Comparison of ENCODE assay signal across 17 cellular contexts in the genomic region with DNA sequence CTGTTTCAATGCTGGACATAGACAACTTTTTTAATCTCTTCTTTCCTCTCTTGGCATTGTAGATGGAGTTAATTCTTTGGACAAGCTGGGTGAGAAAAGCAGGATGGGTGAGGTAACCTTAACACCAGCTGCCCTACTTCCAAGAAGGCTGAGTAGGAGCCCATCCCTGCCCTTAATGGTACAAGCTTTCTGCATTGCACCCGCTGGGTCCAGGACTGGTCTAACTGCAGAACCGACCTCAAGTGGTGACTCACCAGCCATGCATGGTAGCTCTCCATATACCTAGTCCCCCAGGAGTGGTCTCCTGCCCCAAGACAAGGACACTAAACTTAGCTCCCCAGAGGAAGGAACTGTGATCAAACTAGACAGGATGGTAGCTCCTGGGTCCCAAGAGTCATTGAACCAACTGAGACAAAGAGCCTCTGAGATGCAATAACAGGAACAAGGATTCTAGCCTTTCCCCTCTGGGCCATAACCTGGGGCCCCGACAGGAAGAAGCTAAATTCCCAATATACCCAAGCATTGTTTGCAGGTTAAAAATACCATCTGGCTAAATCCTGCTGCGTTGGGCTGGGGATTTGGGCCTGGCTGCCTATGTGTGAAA. TPM values are rescaled to one million over a fixed set of nuclear protein-coding genes. Genes with fewer than 3 reads are reported as not detected.
DNase-seq lines count a peak whose midpoint lies in the region; TF ChIP-seq lines count a peak whose summit lies in the region.
"Had no signal": no experiment of that assay in that cellular context is flagged by ENCODE, and none has a peak within 500 bp of the region (broad histone marks: within the 10 kb centered on the region; RNA-seq: fewer than 3 reads in every experiment).

No MANE protein-coding gene starts in this region.

- no peak for TF ChIP-seq EP300 in stomach (IDR thresholded peaks at IDR 0.05)

- intact Hi-C loops in ascending aorta (cut with DNase I) (no loop called here), stomach (cut with DNase I; ENCODE audit: low total_unique reads) (loop anchor here (10.0 kb wide), 1 partner anchor 90 kb away; no protein-coding TSS in a partner anchor)

- TF ChIP-seq CTCF in ascending aorta (IDR thresholded peaks at IDR 0.05) (no peak), stomach (IDR thresholded peaks at IDR 0.05) (no peak)

- H3K4me1 ChIP-seq in ascending aorta: peaks cover 17 to 52% of the 10 kb centered on the region in 2 donors
- H3K4me1 ChIP-seq in stomach: peaks cover 47 to 73% (median 63%) of the 10 kb centered on the region in 4 donors
- H3K4me1 ChIP-seq: BE2C had no signal

- peak overlapping the region; percentile 89 to 91 for H3K27ac ChIP-seq in ascending aorta
- H3K27ac ChIP-seq in stomach: peak overlapping the region in 4 of 5 donors; percentile 88 to 94 (median 92)

- no peaks in the 10 kb centered on the region for H3K27me3 ChIP-seq in ascending aorta
- no peaks in the 10 kb centered on the region for H3K27me3 ChIP-seq in stomach
- H3K27me3 ChIP-seq: BE2C had no signal

- 70 to 79% (median 71%) methylated on average over 2 to 4 of the region's 4 CpGs for WGBS in stomach, 5 donors

- H3K36me3 ChIP-seq in ascending aorta: peaks cover 9 to 11% of the 10 kb centered on the region in 2 donors
- peaks cover 41 to 76% (median 70%) of the 10 kb centered on the region in 4 donors for H3K36me3 ChIP-seq in stomach
- H3K36me3 ChIP-seq: BE2C had no signal

- DNase-seq in LHCN-M2 (ENCODE audit: low read depth) (peak; percentile 63), ascending aorta (ENCODE audit: low spot score in 2 of 2) (no peak), lung microvascular endothelial cell (ENCODE audit: low read depth in 2 of 2) (peak; percentile 24 to 42), stomach (no peak), iPS-NIHi7 (ENCODE audit: extremely low spot score) (no peak), NCI-H446 (lab: John Stamatoyannopoulos, UW) (no peak), foreskin melanocyte (no peak), middle frontal gyrus (ENCODE audit: extremely low spot score, low spot score) (no peak)
- DNase-seq: activated naive CD4-positive, alpha-beta T cell; BE2C; H9; Karpas-422; NCI-H1417 treated with DMSO at 0.1 percent for 48 hours; SHP77 treated with DMSO at 0.1 percent for 48 hours; stimulated activated CD4-positive, alpha-beta T cell treated with anti-CD3 and anti-CD28 coated beads, Interleukin-4, amount 100 ng/mL, for 24 hours; stimulated activated CD8-positive, alpha-beta memory T cell treated with anti-CD3 and anti-CD28 coated beads, Interleukin-4, amount 100 ng/mL, for 48 hours; T-helper 17 cell had no signal

- no peak for TF ChIP-seq POLR2A in stomach (IDR thresholded peaks at IDR 0.05)

- H3K9me3 ChIP-seq in ascending aorta (no peaks in the 10 kb centered on the region), stomach (no peaks in the 10 kb centered on the region)
- H3K9me3 ChIP-seq: BE2C had no signal

- H3K4me3 ChIP-seq in ascending aorta: no peak overlapping the region
- no peak overlapping the region for H3K4me3 ChIP-seq in stomach

RNA-seq across cellular contexts. Expression of a gene that starts 32.1 kb away (rescaled TPM):
- 514 and 527 TPM in 2 replicates for total RNA-seq in LHCN-M2 (2014; rRNA removed)
- 2,571 TPM for polyA plus RNA-seq in LHCN-M2 (2012)
- total RNA-seq in ascending aorta: 789 TPM
- 995 and 1,130 TPM in 2 replicates for total RNA-seq in lung microvascular endothelial cell
- total RNA-seq in stomach: 1,000 to 10,000 TPM in 1 of 5 donors, 100 to 1,000 TPM in 4; 138 to 1,118 (median 938) TPM
- polyA plus RNA-seq in stomach: 1,000 to 10,000 TPM; 3,539 to 4,507 (median 3,746) TPM

RNA-seq across cellular contexts. Expression of a gene that starts 32.3 kb away (rescaled TPM):
- total RNA-seq in LHCN-M2 (2014; rRNA removed): 2.2 and 8.5 TPM in 2 replicates
- 3.7 TPM for polyA plus RNA-seq in LHCN-M2 (2012)
- total RNA-seq in ascending aorta: 3.9 TPM
- 2.2 and 4.0 TPM in 2 replicates for total RNA-seq in lung microvascular endothelial cell
- 1 to 10 TPM; 2.3 to 8.7 (median 7.0) TPM for total RNA-seq in stomach
- 1 to 10 TPM in 2 of 3 donors, under 1 TPM in 1; 0.76 to 1.9 (median 1.2) TPM for polyA plus RNA-seq in stomach

Comparison
In these comparisons a context has a peak if more than half of its experiments do, and no peak if none do; other contexts are left out.
1. DNase-seq: peak in LHCN-M2 (single experiment) and lung microvascular endothelial cell (2 of 2); none in ascending aorta (0 of 2), stomach (single experiment), iPS-NIHi7 (single experiment), NCI-H446 (0 of 2), foreskin melanocyte (single experiment) and middle frontal gyrus (single experiment).